Comparison of ENCODE assay signal across 21 cellular contexts in the genomic region with DNA sequence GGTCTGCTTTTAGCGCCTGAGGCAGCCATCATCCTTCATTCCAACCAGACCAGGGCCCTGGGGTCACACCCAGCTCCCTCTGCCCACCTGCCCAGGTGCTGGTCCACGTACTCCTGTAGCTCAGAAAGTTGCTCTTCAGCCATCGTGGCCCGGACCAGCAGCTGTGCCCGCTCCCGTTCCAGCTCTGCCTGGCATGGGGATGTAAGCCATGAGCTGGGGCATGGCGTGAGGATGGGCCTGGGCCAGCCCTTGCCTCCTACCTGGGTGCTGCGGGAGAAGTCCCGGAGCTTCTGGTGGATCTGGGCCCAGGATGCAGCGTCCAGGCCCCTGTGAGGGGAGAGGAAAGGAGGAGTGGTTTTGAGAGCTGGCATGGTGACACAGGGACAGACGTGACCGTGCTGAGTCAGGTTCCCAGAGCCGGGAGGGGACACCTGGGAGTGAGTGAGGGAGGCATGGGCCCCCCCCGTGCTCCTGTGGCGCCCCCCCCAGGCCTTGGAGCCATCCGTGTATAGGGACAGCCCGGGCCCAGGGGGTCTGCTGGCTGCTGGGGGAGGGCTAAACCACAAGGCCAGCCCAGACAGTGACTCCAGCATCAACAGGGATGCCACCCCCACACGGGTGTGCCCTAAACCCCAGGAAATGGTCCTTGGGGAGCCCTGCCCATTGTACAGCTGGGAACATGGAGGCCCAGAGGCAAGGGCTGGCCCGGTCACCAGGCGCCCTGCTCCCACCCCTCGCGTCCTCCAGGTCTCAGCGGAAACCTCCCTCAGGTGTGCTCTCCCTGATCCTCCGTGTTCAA. TPM values are rescaled to one million over a fixed set of nuclear protein-coding genes. Genes with fewer than 3 reads are reported as not detected.
DNase-seq lines count a peak whose midpoint lies in the region; ATAC-seq, FAIRE-seq and TF ChIP-seq lines count a peak whose summit lies in the region.
"Had no signal": no experiment of that assay in that cellular context is flagged by ENCODE, and none has a peak within 500 bp of the region (broad histone marks: within the 10 kb centered on the region; RNA-seq: fewer than 3 reads in every experiment).

No MANE protein-coding gene starts in this region.

- no peak for TF ChIP-seq CTCF in HEK293 (tag by site-specific recombination; IDR thresholded peaks at IDR 0.05)
- no peak for TF ChIP-seq CTCF in K562 (IDR thresholded peaks at IDR 0.05 in 2 of 3, conservative IDR thresholded peaks at IDR 0.05 in 1 of 3; ENCODE audit: insufficient read depth in 2 of 3, low read depth in 1 of 3, low read length in 3 of 3)

- peak overlapping the region; percentile 90 for H3K4me2 ChIP-seq in K562 (ENCODE audit: insufficient read depth, low read length)

- peaks cover 11% of the 10 kb centered on the region for H3K4me1 ChIP-seq in HEK293 (ENCODE audit: control insufficient read depth, insufficient read depth, low read length)
- H3K4me1 ChIP-seq in K562 (replicated peaks in 1 of 2; ENCODE audit: control insufficient read depth in 2 of 2, insufficient read depth in 2 of 2, low read length in 2 of 2), result peaks cover 14 to 96% of the 10 kb centered on the region in 2 experiments; a peak in 4 of 5 replicates

- CTCF ChIA-PET in HEK293 (lab: Yijun Ruan, JAX) (interaction anchor here (1.1 to 4.8 kb wide), 2 partner anchors 10 to 18 kb away, joined by 4 to 38 read pairs; a partner anchor contains a TSS), K562 (lab: Yijun Ruan, JAX; ENCODE audit: low intra/inter-chr PET ratio) (no interaction called here)

- TF ChIP-seq POLR2A in K562 (conservative IDR thresholded peaks at IDR 0.05), result peak; percentile 64

- TF ChIP-seq EP300 in K562 (IDR thresholded peaks at IDR 0.05; ENCODE audit: low read length), result no peak

- H3K4me3 Mint-ChIP-seq in activated T-cell treated with anti-CD3 and anti-CD28 coated beads, Interleukin-2, amount 50 U/mL, for 24 hours, result peak overlapping the region; percentile 67
- peak overlapping the region; percentile 35 for H3K4me3 Mint-ChIP-seq in stimulated activated memory B cell treated with anti-CD40 and anti-IgM and Interleukin-4, amounts not matched to agents 10 μg/mL and 1 μg/mL and 100 μg/mL, for 72 hours

- peaks cover 30% of the 10 kb centered on the region for H3K4me1 Mint-ChIP-seq in activated T-cell treated with anti-CD3 and anti-CD28 coated beads, Interleukin-2, amount 50 U/mL, for 24 hours (ENCODE audit: low read depth)
- H3K4me1 Mint-ChIP-seq in stimulated activated memory B cell treated with anti-CD40 and anti-IgM and Interleukin-4, amounts not matched to agents 10 μg/mL and 1 μg/mL and 100 μg/mL, for 72 hours, result peaks cover 55% of the 10 kb centered on the region

- H3K27me3 ChIP-seq in K562 (ENCODE audit: control insufficient read depth in 2 of 2, insufficient read depth in 2 of 2, low read length in 2 of 2), result no peaks in the 10 kb centered on the region
- H3K27me3 ChIP-seq: dorsolateral prefrontal cortex had no signal

- H3K9me1 ChIP-seq in K562 (ENCODE audit: control insufficient read depth, insufficient read depth, low read length), result peaks cover 3% of the 10 kb centered on the region

- H3K9me3 ChIP-seq in HEK293 (ENCODE audit: control insufficient read depth, insufficient read depth, low read depth, low read length) (no peaks in the 10 kb centered on the region), K562 (replicated peaks; ENCODE audit: control insufficient read depth, insufficient read depth, low read depth, low read length) (no peaks in the 10 kb centered on the region)
- H3K9me3 ChIP-seq: esophagus squamous epithelium, stomach had no signal

- peaks cover 50% of the 10 kb centered on the region for H3K79me2 ChIP-seq in K562 (ENCODE audit: control insufficient read depth, insufficient read depth, low read length)

- in situ Hi-C loops in K562 (cut with MboI), result no loop called here

- 81% methylated on average over 15 of the region's 24 CpGs for WGBS in K562 (ENCODE audit: insufficient coverage, low coverage, missing lambda C conversion rate)

- no peaks in the 10 kb centered on the region for H3K9me3 Mint-ChIP-seq in activated T-cell treated with anti-CD3 and anti-CD28 coated beads, Interleukin-2, amount 50 U/mL, for 24 hours
- H3K9me3 Mint-ChIP-seq in stimulated activated memory B cell treated with anti-CD40 and anti-IgM and Interleukin-4, amounts not matched to agents 10 μg/mL and 1 μg/mL and 100 μg/mL, for 72 hours, result no peaks in the 10 kb centered on the region
- H3K9me3 Mint-ChIP-seq: HFFc6 had no signal

- no peaks in the 10 kb centered on the region; the same call in 1 of the 2 replicates for H4K20me1 ChIP-seq in K562 (replicated peaks; ENCODE audit: control insufficient read depth, insufficient read depth, low read length)

- no peaks in the 10 kb centered on the region for H3K27me3 Mint-ChIP-seq in activated T-cell treated with anti-CD3 and anti-CD28 coated beads, Interleukin-2, amount 50 U/mL, for 24 hours
- H3K27me3 Mint-ChIP-seq in stimulated activated memory B cell treated with anti-CD40 and anti-IgM and Interleukin-4, amounts not matched to agents 10 μg/mL and 1 μg/mL and 100 μg/mL, for 72 hours, result no peaks in the 10 kb centered on the region

- H3K4me3 ChIP-seq in HEK293 (ENCODE audit: low read depth, low read length) (no peak overlapping the region), K562 (peak overlapping the region; percentile 100; the same call in 1 of the 2 replicates)
- H3K4me3 ChIP-seq: esophagus squamous epithelium, SK-N-MC had no signal

- no peak for DNase-seq in activated T-cell treated with anti-CD3 and anti-CD28 coated beads, Interleukin-2, amount 50 U/mL, for 24 hours
- no peak for DNase-seq in activated T-cell treated with anti-CD3 and anti-CD28 coated beads, Interleukin-2, amount 50 U/mL, for 48 hours
- DNase-seq in K562 (ENCODE audit: extremely low read depth in 1 of 4, low spot score in 3 of 4) (peak in 1 of 4 experiments; percentile 35), NCI-H146 (lab: John Stamatoyannopoulos, UW) (no peak)
- DNase-seq in effector CD8-positive, alpha-beta T cell (lab: John Stamatoyannopoulos, UW), result no peak
- DNase-seq: activated gamma-delta T cell treated with Interleukin-2 at 50 U/mL for 16 hours; DMS 273 treated with DMSO at 0.1 percent for 48 hours; dorsolateral prefrontal cortex; esophagus squamous epithelium; glutamatergic neuron; HFFc6; MV-4-11; NCI-H2029 treated with DMSO at 0.1 percent for 48 hours; NCI-H524; stimulated activated CD4-positive, alpha-beta T cell treated with anti-CD3 and anti-CD28 coated beads, Interleukin-12 subunit alpha, Interleukin-12 subunit beta, amount 100 ng/mL, for 4 hours; stomach had no signal

- no peak overlapping the region for H2AFZ ChIP-seq in K562 (ENCODE audit: low read depth, low read length)

- ATAC-seq in K562 (no peak), HG02678 (IDR thresholded peaks at IDR 0.05; ENCODE audit: unreplicated experiment) (no peak)
- no peak for ATAC-seq in stimulated activated memory B cell treated with anti-CD40 and anti-IgM and Interleukin-4, amounts not matched to agents 10 μg/mL and 1 μg/mL and 100 μg/mL, for 72 hours

- no peak for TF ChIP-seq RAD21 in K562 (CRISPR knock-in tag; conservative IDR thresholded peaks at IDR 0.05 in 1 of 2, IDR thresholded peaks at IDR 0.05 in 1 of 2)

- no peak for FAIRE-seq in K562 (lab: Jason Lieb, UNC)
- FAIRE-seq: urothelium cell line had no signal

- peaks cover 12% of the 10 kb centered on the region for H3K36me3 Mint-ChIP-seq in activated T-cell treated with anti-CD3 and anti-CD28 coated beads, Interleukin-2, amount 50 U/mL, for 24 hours (ENCODE audit: low read depth)
- peaks cover 6% of the 10 kb centered on the region for H3K36me3 Mint-ChIP-seq in stimulated activated memory B cell treated with anti-CD40 and anti-IgM and Interleukin-4, amounts not matched to agents 10 μg/mL and 1 μg/mL and 100 μg/mL, for 72 hours

- POLR2A ChIA-PET in HEK293 (lab: Yijun Ruan, JAX) (interaction anchor here (0.6 to 2.5 kb wide), 4 partner anchors 17 to 78 kb away, joined by 3 to 13 read pairs (median 5); a partner anchor contains a TSS), K562 (lab: Yijun Ruan, JAX) (interaction anchor here (0.6 to 4.5 kb wide), 3 partner anchors 14 to 370 kb away, joined by 3 to 25 read pairs (median 3); no protein-coding TSS in a partner anchor)

- intact Hi-C loops in K562 (cut with micrococcal nuclease), result no loop called here

- peak overlapping the region; percentile 96 to 99; a peak in 3 of 4 replicates for H3K9ac ChIP-seq in K562 (ENCODE audit: insufficient read depth in 1 of 2, low read depth in 2 of 2, low read length in 2 of 2)

- H3K27ac ChIP-seq in HEK293 (ENCODE audit: extremely low read depth, low read depth, low read length) (no peak overlapping the region), K562 (ENCODE audit: extremely low read depth, low read depth, low read length) (no peak overlapping the region)
- H3K27ac ChIP-seq: SK-N-MC, stomach had no signal

- no TSS peak for BruUV-seq in K562 (replicated peaks; lab: Mats Ljungman, UMichigan)

- no peak overlapping the region for H3K27ac Mint-ChIP-seq in activated T-cell treated with anti-CD3 and anti-CD28 coated beads, Interleukin-2, amount 50 U/mL, for 24 hours
- H3K27ac Mint-ChIP-seq in stimulated activated memory B cell treated with anti-CD40 and anti-IgM and Interleukin-4, amounts not matched to agents 10 μg/mL and 1 μg/mL and 100 μg/mL, for 72 hours, result no peak overlapping the region
- H3K27ac Mint-ChIP-seq: HFFc6 had no signal

- H3K36me3 ChIP-seq in HEK293 (ENCODE audit: control insufficient read depth in 2 of 2, insufficient read depth in 1 of 2, low read length in 2 of 2) (peaks cover 0 to 5% of the 10 kb centered on the region in 2 experiments; a peak in 1 of 3 replicates), K562 (ENCODE audit: control insufficient read depth, insufficient read depth, low read length) (peaks cover 23% of the 10 kb centered on the region; the same call in 2 of the 3 replicates)
- H3K36me3 ChIP-seq: esophagus squamous epithelium had no signal

RNA-seq across cellular contexts. Expression of a gene that starts 2.1 kb away (rescaled TPM):
- 7.6 and 54.6 TPM in 2 replicates for total RNA-seq in K562 (2011; cell fraction: chromatin; rRNA removed; ENCODE audit: low replicate concordance)
- total RNA-seq in K562 (2011; cell fraction: nucleolus; rRNA removed), result 105 and 120 TPM in 2 replicates
- total RNA-seq in K562 (2011; cell fraction: nucleoplasm; rRNA removed), result 30.9 and 33.4 TPM in 2 replicates
- 170 and 221 TPM in 2 replicates for total RNA-seq in K562 (2014; rRNA removed)
- total RNA-seq in K562 (2014; rRNA removed; fragmentation: Illumina TruSeq; extraction: Trizol), result 2.3 and 4.3 TPM in 2 replicates
- total RNA-seq in K562 (2015; rRNA removed; fragmentation: Illumina TruSeq; extraction: Trizol), result 39.9 and 47.1 TPM in 2 replicates
- total RNA-seq in K562 (2021), result 217 and 240 TPM in 2 replicates
- polyA plus RNA-seq in K562 (2011; rRNA removed), result 19.1 and 26.3 TPM in 2 replicates
- polyA plus RNA-seq in K562 (2011; cell fraction: cytosol; rRNA removed), result 53.5 and 239 TPM in 2 replicates
- polyA plus RNA-seq in K562 (2011; cell fraction: nucleus; rRNA removed), result 99.3 and 186 TPM in 2 replicates
- 31.0 and 45.4 TPM in 2 replicates for polyA plus RNA-seq in K562 (2012)
- polyA plus RNA-seq in K562 (2014; fragmentation: Illumina TruSeq; extraction: Trizol), result 2.8 and 9.0 TPM in 2 replicates
- polyA plus RNA-seq in K562 (2014; fragmentation: Nextera tagmentation; extraction: Ambion mirVana), result 1 to 10 TPM in 1 of 2 experiments, under 1 TPM in 1; 0.58 to 2.1 TPM
- polyA plus RNA-seq in K562 (2014; rRNA removed), result 158 and 161 TPM in 2 replicates
- 0.42 and 0.48 TPM in 2 replicates for polyA minus RNA-seq in K562 (2011; rRNA and poly(A)+ RNA removed)
- polyA minus RNA-seq in K562 (2011; cell fraction: cytosol; rRNA and poly(A)+ RNA removed), result 17.5 and 22.8 TPM in 2 replicates
- polyA minus RNA-seq in K562 (2011; cell fraction: nucleus; rRNA and poly(A)+ RNA removed), result 37.1 and 45.1 TPM in 2 replicates

RNA-seq across cellular contexts. Expression of a gene that starts 3.2 kb away (rescaled TPM):
- total RNA-seq in K562 (2011; cell fraction: chromatin; rRNA removed; ENCODE audit: low replicate concordance), result 12.8 and 51.1 TPM in 2 replicates
- total RNA-seq in K562 (2011; cell fraction: nucleolus; rRNA removed), result 36.0 and 37.1 TPM in 2 replicates
- 14.0 and 15.0 TPM in 2 replicates for total RNA-seq in K562 (2011; cell fraction: nucleoplasm; rRNA removed)
- total RNA-seq in K562 (2014; rRNA removed) (5.7 and 10.6 TPM in 2 replicates), K562 (2014; rRNA removed; fragmentation: Illumina TruSeq; extraction: Trizol) (0.57 and 0.76 TPM in 2 replicates), K562 (2015; rRNA removed; fragmentation: Illumina TruSeq; extraction: Trizol) (2.9 and 3.1 TPM in 2 replicates), K562 (2021) (13.4 and 14.4 TPM in 2 replicates)
- polyA plus RNA-seq in K562 (2011; rRNA removed) (3.0 and 5.9 TPM in 2 replicates), K562 (2014; fragmentation: Illumina TruSeq; extraction: Trizol) (2.6 and 2.8 TPM in 2 replicates), K562 (2014; fragmentation: Nextera tagmentation; extraction: Ambion mirVana) (under 1 TPM; 0.24 to 0.29 TPM), K562 (2014; rRNA removed) (17.7 and 20.6 TPM in 2 replicates)
- polyA plus RNA-seq in K562 (2011; cell fraction: cytosol; rRNA removed), result 2.5 and 5.1 TPM in 2 replicates
- polyA plus RNA-seq in K562 (2011; cell fraction: nucleus; rRNA removed), result 66.9 and 107 TPM in 2 replicates
- polyA plus RNA-seq in K562 (2012), result 6.2 and 9.5 TPM in 2 replicates
- polyA minus RNA-seq in K562 (2011; rRNA and poly(A)+ RNA removed), result 0.39 TPM in 2 replicates
- not detected in 2 replicates for polyA minus RNA-seq in K562 (2011; cell fraction: cytosol; rRNA and poly(A)+ RNA removed)
- 8.8 and 8.9 TPM in 2 replicates for polyA minus RNA-seq in K562 (2011; cell fraction: nucleus; rRNA and poly(A)+ RNA removed)

RNA-seq across cellular contexts. Expression of a gene that starts 3.9 kb away (rescaled TPM):
- 38.5 and 167 TPM in 2 replicates for total RNA-seq in K562 (2011; cell fraction: chromatin; rRNA removed; ENCODE audit: low replicate concordance)
- 219 TPM in 2 replicates for total RNA-seq in K562 (2011; cell fraction: nucleolus; rRNA removed)
- total RNA-seq in K562 (2011; cell fraction: nucleoplasm; rRNA removed), result 62.9 and 89.5 TPM in 2 replicates
- 58.2 and 59.0 TPM in 2 replicates for total RNA-seq in K562 (2014; rRNA removed)
- 3.2 and 8.2 TPM in 2 replicates for total RNA-seq in K562 (2014; rRNA removed; fragmentation: Illumina TruSeq; extraction: Trizol)
- total RNA-seq in K562 (2015; rRNA removed; fragmentation: Illumina TruSeq; extraction: Trizol), result 20.7 and 22.1 TPM in 2 replicates
- total RNA-seq in K562 (2021), result 71.7 and 83.2 TPM in 2 replicates
- polyA plus RNA-seq in K562 (2011; rRNA removed), result 27.0 and 41.6 TPM in 2 replicates
- 47.2 and 104 TPM in 2 replicates for polyA plus RNA-seq in K562 (2011; cell fraction: cytosol; rRNA removed)
- 438 and 737 TPM in 2 replicates for polyA plus RNA-seq in K562 (2011; cell fraction: nucleus; rRNA removed)
- 30.6 and 41.2 TPM in 2 replicates for polyA plus RNA-seq in K562 (2012)
- 7.2 and 13.6 TPM in 2 replicates for polyA plus RNA-seq in K562 (2014; fragmentation: Illumina TruSeq; extraction: Trizol)
- polyA plus RNA-seq in K562 (2014; fragmentation: Nextera tagmentation; extraction: Ambion mirVana), result under 1 TPM; 0.31 to 0.48 TPM
- 69.8 and 83.4 TPM in 2 replicates for polyA plus RNA-seq in K562 (2014; rRNA removed)
- polyA minus RNA-seq in K562 (2011; rRNA and poly(A)+ RNA removed), result 1.2 and 3.7 TPM in 2 replicates
- 12.6 and 13.3 TPM in 2 replicates for polyA minus RNA-seq in K562 (2011; cell fraction: cytosol; rRNA and poly(A)+ RNA removed)
- 37.4 and 41.3 TPM in 2 replicates for polyA minus RNA-seq in K562 (2011; cell fraction: nucleus; rRNA and poly(A)+ RNA removed)

RNA-seq across cellular contexts. Expression of a gene that starts 8.1 kb away (rescaled TPM):
- 7.3 and 31.7 TPM in 2 replicates for total RNA-seq in K562 (2011; cell fraction: chromatin; rRNA removed; ENCODE audit: low replicate concordance)
- 28.0 and 30.0 TPM in 2 replicates for total RNA-seq in K562 (2011; cell fraction: nucleolus; rRNA removed)
- total RNA-seq in K562 (2011; cell fraction: nucleoplasm; rRNA removed), result 19.2 and 20.2 TPM in 2 replicates
- total RNA-seq in K562 (2014; rRNA removed) (89.8 and 111 TPM in 2 replicates), K562 (2014; rRNA removed; fragmentation: Illumina TruSeq; extraction: Trizol) (1.0 and 2.0 TPM in 2 replicates), K562 (2015; rRNA removed; fragmentation: Illumina TruSeq; extraction: Trizol) (17.7 and 23.9 TPM in 2 replicates), K562 (2021) (73.5 and 79.2 TPM in 2 replicates)
- polyA plus RNA-seq in K562 (2011; rRNA removed) (15.4 and 33.4 TPM in 2 replicates), K562 (2014; fragmentation: Illumina TruSeq; extraction: Trizol) (3.0 and 8.7 TPM in 2 replicates), K562 (2014; fragmentation: Nextera tagmentation; extraction: Ambion mirVana) (1 to 10 TPM in 1 of 2 experiments, under 1 TPM in 1; 0.20 to 1.2 TPM), K562 (2014; rRNA removed) (73.3 and 90.1 TPM in 2 replicates)
- 34.9 and 189 TPM in 2 replicates for polyA plus RNA-seq in K562 (2011; cell fraction: cytosol; rRNA removed)
- 44.8 and 72.6 TPM in 2 replicates for polyA plus RNA-seq in K562 (2011; cell fraction: nucleus; rRNA removed)
- 21.7 and 27.0 TPM in 2 replicates for polyA plus RNA-seq in K562 (2012)
- 1.9 and 2.5 TPM in 2 replicates for polyA minus RNA-seq in K562 (2011; rRNA and poly(A)+ RNA removed)
- polyA minus RNA-seq in K562 (2011; cell fraction: cytosol; rRNA and poly(A)+ RNA removed), result 13.1 and 17.0 TPM in 2 replicates
- polyA minus RNA-seq in K562 (2011; cell fraction: nucleus; rRNA and poly(A)+ RNA removed), result 14.6 and 14.7 TPM in 2 replicates

RNA-seq across cellular contexts. Expression of a gene that starts 17.4 kb away (rescaled TPM):
- total RNA-seq in K562 (2011; cell fraction: chromatin; rRNA removed; ENCODE audit: low replicate concordance), result 1.6 and 5.3 TPM in 2 replicates
- 3.7 and 4.2 TPM in 2 replicates for total RNA-seq in K562 (2011; cell fraction: nucleolus; rRNA removed)
- total RNA-seq in K562 (2011; cell fraction: nucleoplasm; rRNA removed), result 2.3 and 2.7 TPM in 2 replicates
- total RNA-seq in K562 (2014; rRNA removed), result 2.2 and 2.7 TPM in 2 replicates
- 0.54 and 1.4 TPM in 2 replicates for total RNA-seq in K562 (2014; rRNA removed; fragmentation: Illumina TruSeq; extraction: Trizol)
- 0.41 and 0.47 TPM in 2 replicates for total RNA-seq in K562 (2015; rRNA removed; fragmentation: Illumina TruSeq; extraction: Trizol)
- total RNA-seq in K562 (2021), result 6.0 and 8.2 TPM in 2 replicates
- 1.7 and 3.0 TPM in 2 replicates for polyA plus RNA-seq in K562 (2011; rRNA removed)
- 2.6 and 10.1 TPM in 2 replicates for polyA plus RNA-seq in K562 (2011; cell fraction: cytosol; rRNA removed)
- polyA plus RNA-seq in K562 (2011; cell fraction: nucleus; rRNA removed), result 5.0 and 9.1 TPM in 2 replicates
- polyA plus RNA-seq in K562 (2012), result 5.3 and 7.9 TPM in 2 replicates
- polyA plus RNA-seq in K562 (2014; fragmentation: Illumina TruSeq; extraction: Trizol), result 1.9 and 25.4 TPM in 2 replicates
- polyA plus RNA-seq in K562 (2014; fragmentation: Nextera tagmentation; extraction: Ambion mirVana), result under 1 TPM; 0.21 to 0.37 TPM
- polyA plus RNA-seq in K562 (2014; rRNA removed), result 3.1 and 3.3 TPM in 2 replicates
- 0.57 and 0.63 TPM in 2 replicates for polyA minus RNA-seq in K562 (2011; rRNA and poly(A)+ RNA removed)
- polyA minus RNA-seq in K562 (2011; cell fraction: cytosol; rRNA and poly(A)+ RNA removed), result 3.6 and 6.4 TPM in 2 replicates
- polyA minus RNA-seq in K562 (2011; cell fraction: nucleus; rRNA and poly(A)+ RNA removed), result 1.5 and 2.0 TPM in 2 replicates
